1 cellular context compared by ENCODE assay signal in the genomic region with DNA sequence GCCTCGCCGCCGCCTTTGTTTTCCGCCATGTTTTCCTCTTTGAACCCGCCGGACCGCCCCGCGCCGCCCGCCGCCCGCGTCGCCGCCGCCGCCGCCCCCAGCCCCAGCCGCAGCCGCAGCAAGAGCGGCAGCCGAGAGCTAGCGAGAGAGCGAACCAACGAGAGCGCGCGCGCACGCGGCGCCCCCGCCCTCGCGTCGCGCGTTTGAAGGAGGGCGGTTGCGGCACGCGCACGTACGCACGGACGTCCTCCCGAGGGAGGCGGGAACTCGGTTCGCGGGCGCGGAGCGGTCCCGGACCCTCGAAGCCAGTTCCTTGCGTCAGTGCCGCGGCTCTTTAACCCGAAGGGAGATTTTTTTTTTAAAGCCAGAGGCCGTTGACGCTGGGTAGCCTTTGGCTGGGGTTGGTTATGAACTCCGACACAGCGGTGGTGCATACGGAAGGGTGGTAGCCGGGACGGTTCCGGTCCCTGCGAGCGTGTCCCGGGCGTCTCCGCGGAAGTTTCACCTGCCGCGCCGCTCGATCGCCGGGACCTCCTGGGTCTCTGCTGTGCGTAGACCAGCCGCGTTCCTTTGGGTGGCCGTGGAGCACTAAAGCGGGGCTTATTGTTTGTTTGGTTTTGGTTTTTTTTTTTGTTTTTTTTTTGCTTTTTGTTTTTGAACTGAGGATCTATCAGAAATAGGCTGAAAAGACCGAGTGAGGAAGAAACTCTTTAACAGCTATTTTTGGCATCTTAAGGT.
TF ChIP-seq lines count a peak whose summit lies in the region.

TRIM33 (minus strand) TSS at position 156 of the 738 bp plus-strand sequence; CDS start at position 29, 127 bp downstream.

TF ChIP-seq in HepG2, 621 proteins besides CTCF, POLR2A, EP300 and RAD21 (continued from another document and continues in another):
- TF ChIP-seq, protein P1, sequence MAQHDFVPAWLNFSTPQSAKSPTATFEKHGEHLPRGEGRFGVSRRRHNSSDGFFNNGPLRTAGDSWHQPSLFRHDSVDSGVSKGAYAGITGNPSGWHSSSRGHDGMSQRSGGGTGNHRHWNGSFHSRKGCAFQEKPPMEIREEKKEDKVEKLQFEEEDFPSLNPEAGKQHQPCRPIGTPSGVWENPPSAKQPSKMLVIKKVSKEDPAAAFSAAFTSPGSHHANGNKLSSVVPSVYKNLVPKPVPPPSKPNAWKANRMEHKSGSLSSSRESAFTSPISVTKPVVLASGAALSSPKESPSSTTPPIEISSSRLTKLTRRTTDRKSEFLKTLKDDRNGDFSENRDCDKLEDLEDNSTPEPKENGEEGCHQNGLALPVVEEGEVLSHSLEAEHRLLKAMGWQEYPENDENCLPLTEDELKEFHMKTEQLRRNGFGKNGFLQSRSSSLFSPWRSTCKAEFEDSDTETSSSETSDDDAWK (CRISPR knock-in tag; IDR thresholded peaks at IDR 0.05), result no peak
- TF ChIP-seq ZNF33B (CRISPR knock-in tag; IDR thresholded peaks at IDR 0.05), result peak; percentile 90
- no peak for TF ChIP-seq HMGXB3 (CRISPR knock-in tag; IDR thresholded peaks at IDR 0.05; ENCODE audit: borderline replicate concordance)
- TF ChIP-seq, protein P2, sequence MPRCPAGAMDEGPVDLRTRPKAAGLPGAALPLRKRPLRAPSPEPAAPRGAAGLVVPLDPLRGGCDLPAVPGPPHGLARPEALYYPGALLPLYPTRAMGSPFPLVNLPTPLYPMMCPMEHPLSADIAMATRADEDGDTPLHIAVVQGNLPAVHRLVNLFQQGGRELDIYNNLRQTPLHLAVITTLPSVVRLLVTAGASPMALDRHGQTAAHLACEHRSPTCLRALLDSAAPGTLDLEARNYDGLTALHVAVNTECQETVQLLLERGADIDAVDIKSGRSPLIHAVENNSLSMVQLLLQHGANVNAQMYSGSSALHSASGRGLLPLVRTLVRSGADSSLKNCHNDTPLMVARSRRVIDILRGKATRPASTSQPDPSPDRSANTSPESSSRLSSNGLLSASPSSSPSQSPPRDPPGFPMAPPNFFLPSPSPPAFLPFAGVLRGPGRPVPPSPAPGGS (CRISPR knock-in tag; IDR thresholded peaks at IDR 0.05), result peak; percentile 53; the same call in 1 of the 2 replicates
- TF ChIP-seq FOXK1 (CRISPR knock-in tag; IDR thresholded peaks at IDR 0.05; ENCODE audit: borderline replicate concordance, low read depth), result peak; percentile 65; the same call in 1 of the 2 replicates
- no peak for TF ChIP-seq FLYWCH1 (CRISPR knock-in tag; IDR thresholded peaks at IDR 0.05)
- TF ChIP-seq ZFP1 (CRISPR knock-in tag; IDR thresholded peaks at IDR 0.05), result 0 out of 2 replicates have a peak, but pooled peaks have one; percentile 16
- no peak for TF ChIP-seq ZNF577 (CRISPR knock-in tag; IDR thresholded peaks at IDR 0.05; ENCODE audit: borderline replicate concordance, low read depth)
- no peak for TF ChIP-seq ZNF253 (CRISPR knock-in tag; IDR thresholded peaks at IDR 0.05; ENCODE audit: borderline replicate concordance)
- TF ChIP-seq ZNF124 (CRISPR knock-in tag; IDR thresholded peaks at IDR 0.05), result no peak
- no peak for TF ChIP-seq ZNF20 (CRISPR knock-in tag; IDR thresholded peaks at IDR 0.05)
- no peak for TF ChIP-seq ZNF468 (CRISPR knock-in tag; IDR thresholded peaks at IDR 0.05)
- peak; percentile 77 for TF ChIP-seq MXD4 (CRISPR knock-in tag; IDR thresholded peaks at IDR 0.05)
- no peak for TF ChIP-seq ADNP (CRISPR knock-in tag; IDR thresholded peaks at IDR 0.05)
- TF ChIP-seq, protein P3, sequence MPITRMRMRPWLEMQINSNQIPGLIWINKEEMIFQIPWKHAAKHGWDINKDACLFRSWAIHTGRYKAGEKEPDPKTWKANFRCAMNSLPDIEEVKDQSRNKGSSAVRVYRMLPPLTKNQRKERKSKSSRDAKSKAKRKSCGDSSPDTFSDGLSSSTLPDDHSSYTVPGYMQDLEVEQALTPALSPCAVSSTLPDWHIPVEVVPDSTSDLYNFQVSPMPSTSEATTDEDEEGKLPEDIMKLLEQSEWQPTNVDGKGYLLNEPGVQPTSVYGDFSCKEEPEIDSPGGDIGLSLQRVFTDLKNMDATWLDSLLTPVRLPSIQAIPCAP (CRISPR knock-in tag; IDR thresholded peaks at IDR 0.05; ENCODE audit: low read depth), result no peak; the same call in 1 of the 2 replicates
- peak; percentile 44; the same call in 1 of the 2 replicates for TF ChIP-seq ZNF264 (CRISPR knock-in tag; IDR thresholded peaks at IDR 0.05)
- no peak for TF ChIP-seq TBP (CRISPR knock-in tag; IDR thresholded peaks at IDR 0.05)
- no peak for TF ChIP-seq KDM1A (CRISPR knock-in tag; IDR thresholded peaks at IDR 0.05)
- TF ChIP-seq ZNF570 (CRISPR knock-in tag; IDR thresholded peaks at IDR 0.05; ENCODE audit: borderline replicate concordance), result no peak
- no peak for TF ChIP-seq MAF1 (CRISPR knock-in tag; IDR thresholded peaks at IDR 0.05; ENCODE audit: borderline replicate concordance)
- TF ChIP-seq ZKSCAN8 (CRISPR knock-in tag; IDR thresholded peaks at IDR 0.05; ENCODE audit: borderline replicate concordance), result peak; percentile 51; the same call in 1 of the 2 replicates
- no peak; the same call in 1 of the 2 replicates for TF ChIP-seq RNF2 (conservative IDR thresholded peaks at IDR 0.05; ENCODE audit: low read depth)
- TF ChIP-seq IRF2 (CRISPR knock-in tag; IDR thresholded peaks at IDR 0.05), result peak; percentile 91
- no peak for TF ChIP-seq ZUFSP (CRISPR knock-in tag; IDR thresholded peaks at IDR 0.05; ENCODE audit: borderline replicate concordance)
- no peak for TF ChIP-seq EZH2 (conservative IDR thresholded peaks at IDR 0.05; ENCODE audit: low read depth, low read length)
- TF ChIP-seq KLF12 (CRISPR knock-in tag; IDR thresholded peaks at IDR 0.05; ENCODE audit: borderline replicate concordance), result no peak
- TF ChIP-seq SOX13 (IDR thresholded peaks at IDR 0.05), result no peak
- TF ChIP-seq SOX13 (CRISPR knock-in tag; conservative IDR thresholded peaks at IDR 0.05 in 1 of 2, IDR thresholded peaks at IDR 0.05 in 1 of 2), result peak in 1 of 2 experiments; percentile 22; a peak in 1 of 4 replicates
- no peak for TF ChIP-seq NCOR1 (IDR thresholded peaks at IDR 0.05; ENCODE audit: borderline replicate concordance, low read length)
- TF ChIP-seq DR1 (CRISPR knock-in tag; IDR thresholded peaks at IDR 0.05), result peak; percentile 69; the same call in 1 of the 2 replicates
- 0 out of 2 replicates have a peak, but pooled peaks have one; percentile 79 for TF ChIP-seq ZNF713 (CRISPR knock-in tag; IDR thresholded peaks at IDR 0.05)
- TF ChIP-seq ARNT (IDR thresholded peaks at IDR 0.05), result no peak
- TF ChIP-seq ZHX1 (CRISPR knock-in tag; IDR thresholded peaks at IDR 0.05; ENCODE audit: low read depth), result no peak; the same call in 1 of the 2 replicates
- peak; percentile 69 for TF ChIP-seq MXD1 (CRISPR knock-in tag; IDR thresholded peaks at IDR 0.05)
- TF ChIP-seq, protein P4, sequence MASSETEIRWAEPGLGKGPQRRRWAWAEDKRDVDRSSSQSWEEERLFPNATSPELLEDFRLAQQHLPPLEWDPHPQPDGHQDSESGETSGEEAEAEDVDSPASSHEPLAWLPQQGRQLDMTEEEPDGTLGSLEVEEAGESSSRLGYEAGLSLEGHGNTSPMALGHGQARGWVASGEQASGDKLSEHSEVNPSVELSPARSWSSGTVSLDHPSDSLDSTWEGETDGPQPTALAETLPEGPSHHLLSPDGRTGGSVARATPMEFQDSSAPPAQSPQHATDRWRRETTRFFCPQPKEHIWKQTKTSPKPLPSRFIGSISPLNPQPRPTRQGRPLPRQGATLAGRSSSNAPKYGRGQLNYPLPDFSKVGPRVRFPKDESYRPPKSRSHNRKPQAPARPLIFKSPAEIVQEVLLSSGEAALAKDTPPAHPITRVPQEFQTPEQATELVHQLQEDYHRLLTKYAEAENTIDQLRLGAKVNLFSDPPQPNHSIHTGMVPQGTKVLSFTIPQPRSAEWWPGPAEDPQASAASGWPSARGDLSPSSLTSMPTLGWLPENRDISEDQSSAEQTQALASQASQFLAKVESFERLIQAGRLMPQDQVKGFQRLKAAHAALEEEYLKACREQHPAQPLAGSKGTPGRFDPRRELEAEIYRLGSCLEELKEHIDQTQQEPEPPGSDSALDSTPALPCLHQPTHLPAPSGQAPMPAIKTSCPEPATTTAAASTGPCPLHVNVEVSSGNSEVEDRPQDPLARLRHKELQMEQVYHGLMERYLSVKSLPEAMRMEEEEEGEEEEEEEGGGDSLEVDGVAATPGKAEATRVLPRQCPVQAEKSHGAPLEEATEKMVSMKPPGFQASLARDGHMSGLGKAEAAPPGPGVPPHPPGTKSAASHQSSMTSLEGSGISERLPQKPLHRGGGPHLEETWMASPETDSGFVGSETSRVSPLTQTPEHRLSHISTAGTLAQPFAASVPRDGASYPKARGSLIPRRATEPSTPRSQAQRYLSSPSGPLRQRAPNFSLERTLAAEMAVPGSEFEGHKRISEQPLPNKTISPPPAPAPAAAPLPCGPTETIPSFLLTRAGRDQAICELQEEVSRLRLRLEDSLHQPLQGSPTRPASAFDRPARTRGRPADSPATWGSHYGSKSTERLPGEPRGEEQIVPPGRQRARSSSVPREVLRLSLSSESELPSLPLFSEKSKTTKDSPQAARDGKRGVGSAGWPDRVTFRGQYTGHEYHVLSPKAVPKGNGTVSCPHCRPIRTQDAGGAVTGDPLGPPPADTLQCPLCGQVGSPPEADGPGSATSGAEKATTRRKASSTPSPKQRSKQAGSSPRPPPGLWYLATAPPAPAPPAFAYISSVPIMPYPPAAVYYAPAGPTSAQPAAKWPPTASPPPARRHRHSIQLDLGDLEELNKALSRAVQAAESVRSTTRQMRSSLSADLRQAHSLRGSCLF (CRISPR knock-in tag; IDR thresholded peaks at IDR 0.05; ENCODE audit: borderline replicate concordance), result 0 out of 2 replicates have a peak, but pooled peaks have one; percentile 35
- no peak for TF ChIP-seq ZNF672 (CRISPR knock-in tag; IDR thresholded peaks at IDR 0.05)
- no peak for TF ChIP-seq EHMT2 (IDR thresholded peaks at IDR 0.05; ENCODE audit: borderline replicate concordance, low read depth, low read length)
- no peak for TF ChIP-seq SRF (IDR thresholded peaks at IDR 0.05; ENCODE audit: low read depth, low read length)
- TF ChIP-seq PBX3 (CRISPR knock-in tag; IDR thresholded peaks at IDR 0.05; ENCODE audit: borderline replicate concordance), result no peak
